ENCODE assay signal across 9 cellular contexts in the genomic region with DNA sequence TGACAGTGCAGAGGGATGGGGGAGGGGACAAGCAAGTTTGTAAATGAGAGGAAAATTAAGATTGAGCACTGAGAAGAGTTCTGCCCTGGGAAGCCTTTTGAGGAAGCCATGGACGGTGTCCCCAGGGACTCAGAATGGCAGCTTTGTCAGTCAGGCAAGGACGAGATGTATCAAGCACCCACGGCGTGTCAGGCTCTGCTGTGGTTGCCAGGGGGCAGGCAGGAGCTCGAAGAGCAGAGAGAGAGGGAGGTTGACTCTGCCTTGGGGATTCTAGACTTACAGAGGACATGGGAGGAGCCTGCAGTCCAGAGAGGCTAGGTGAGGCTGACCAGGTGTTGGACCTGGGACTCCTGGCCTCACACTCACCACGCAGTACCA. TPM values are rescaled to one million over a fixed set of nuclear protein-coding genes. Genes with fewer than 3 reads are reported as not detected.
DNase-seq lines count a peak whose midpoint lies in the region; ATAC-seq, FAIRE-seq and TF ChIP-seq lines count a peak whose summit lies in the region.
"Had no signal": no experiment of that assay in that cellular context is flagged by ENCODE, and none has a peak within 500 bp of the region (broad histone marks: within the 10 kb centered on the region; RNA-seq: fewer than 3 reads in every experiment).

No MANE protein-coding gene starts in this region.

- H3K27ac ChIP-seq in small intestine (ENCODE audit: low read depth in 1 of 2, low read length in 1 of 2), result no peak overlapping the region

- no peaks in the 10 kb centered on the region for H3K27me3 ChIP-seq in small intestine (ENCODE audit: control insufficient read depth in 2 of 2, insufficient read depth in 2 of 2, low read length in 2 of 2)

- H3K4me1 ChIP-seq in small intestine (ENCODE audit: control insufficient read depth in 2 of 2, insufficient read depth in 1 of 2, low read depth in 1 of 2, low read length in 1 of 2), result no peaks in the 10 kb centered on the region

- TF ChIP-seq CTCF in fibroblast of pulmonary artery (IDR thresholded peaks at IDR 0.05; ENCODE audit: low read length, missing control alignments), result peak; percentile 8

- H3K4me3 ChIP-seq in fibroblast of pulmonary artery (replicated peaks; ENCODE audit: low read depth, low read length) (no peak overlapping the region), small intestine (ENCODE audit: low read depth in 1 of 2, low read length in 2 of 2) (no peak overlapping the region)

- WGBS in small intestine, 3 donors, result 4 to 25% (median 9%) methylated on average over 6 of the region's 6 CpGs

- no peak for FAIRE-seq in small intestine (lab: Jason Lieb, UNC)

- no peaks in the 10 kb centered on the region for H3K36me3 ChIP-seq in small intestine (ENCODE audit: control insufficient read depth in 2 of 2, insufficient read depth in 2 of 2, low read length in 2 of 2)

- H3K9me3 ChIP-seq in small intestine (ENCODE audit: control insufficient read depth, low read depth), result no peaks in the 10 kb centered on the region

- ATAC-seq in GM18511 (IDR thresholded peaks at IDR 0.05; ENCODE audit: unreplicated experiment) (no peak), HG02678 (IDR thresholded peaks at IDR 0.05; ENCODE audit: unreplicated experiment) (no peak)

- peak in 2 of 3 experiments; percentile 41 to 90 for DNase-seq in NCI-H1417 (lab: John Stamatoyannopoulos, UW)
- no peak for DNase-seq in NCI-H1417 treated with DMSO at 0.1 percent for 48 hours (lab: John Stamatoyannopoulos, UW)
- DNase-seq in NCI-H526 treated with DMSO at 0.1 percent for 48 hours (lab: John Stamatoyannopoulos, UW), result peak; percentile 79
- DNase-seq in fibroblast of pulmonary artery (ENCODE audit: low read depth), result no peak
- DNase-seq in small intestine, result peak; percentile 29
- no peak for DNase-seq in activated T-cell treated with anti-CD3 and anti-CD28 coated beads, Interleukin-2, amount 50 U/mL, for 1 hour
- DNase-seq: T1000 had no signal

RNA-seq across cellular contexts. Expression of gene SYT7, which starts 29.1 kb away (rescaled TPM):
- 1 to 10 TPM in 1 of 3 donors, under 1 TPM in 2; 0.81 to 5.0 (median 0.89) TPM for polyA plus RNA-seq in small intestine

Comparison
In these comparisons a context has a peak if more than half of its experiments do, and no peak if none do; other contexts are left out.
1. DNase-seq: peak in NCI-H1417 (2 of 3), NCI-H526 treated with DMSO at 0.1 percent for 48 hours (single experiment) and small intestine (single experiment); none in NCI-H1417 treated with DMSO at 0.1 percent for 48 hours (single experiment), fibroblast of pulmonary artery (single experiment) and activated T-cell treated with anti-CD3 and anti-CD28 coated beads, Interleukin-2, amount 50 U/mL, for 1 hour (single experiment).